Comparison of ENCODE assay signal across 1 cellular context in the genomic region with DNA sequence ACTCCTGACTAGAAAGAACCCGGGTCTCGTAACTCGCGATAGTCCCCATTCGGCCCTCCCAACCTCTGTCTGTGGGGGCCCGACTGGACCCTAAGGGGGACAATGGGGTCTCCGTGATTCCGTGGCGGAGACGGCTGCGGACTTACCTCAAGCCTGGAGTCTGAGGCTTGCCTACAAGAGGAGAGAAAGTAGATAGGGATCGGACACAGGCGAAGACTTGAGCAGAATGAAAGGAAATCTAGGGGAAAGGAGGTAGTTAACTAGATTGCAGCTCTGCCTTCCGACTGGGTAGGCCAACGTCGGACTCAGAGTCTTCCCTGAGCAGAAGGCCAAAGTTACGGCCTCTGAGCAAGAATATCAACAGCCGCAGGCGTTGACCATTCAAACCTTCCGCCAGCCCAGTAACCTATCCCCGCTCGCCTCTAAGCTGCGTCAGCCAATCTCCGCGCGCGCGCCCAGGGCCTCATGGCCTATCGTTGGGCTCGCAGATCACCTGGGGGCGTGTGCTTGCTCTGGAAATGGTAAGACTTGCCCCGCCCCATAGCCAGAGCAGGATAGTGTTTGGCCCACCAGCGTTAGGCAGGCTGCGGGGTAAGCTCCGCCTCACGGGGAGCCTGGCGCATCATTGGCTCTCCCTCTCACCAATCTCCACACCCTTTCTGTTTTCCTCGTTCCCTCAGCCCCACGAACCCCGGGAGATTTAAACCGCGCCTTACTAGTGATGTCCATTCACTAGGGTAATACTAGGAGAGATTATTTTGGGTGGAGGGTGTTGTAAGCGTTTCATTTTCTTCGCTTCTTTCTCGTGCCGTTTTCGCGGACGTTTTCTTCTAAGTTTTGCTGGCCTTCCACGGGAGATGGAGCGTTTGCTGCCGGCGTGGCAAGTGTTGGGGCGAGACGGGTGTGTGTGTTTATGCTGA.
TF ChIP-seq lines count a peak whose summit lies in the region.

A gene (minus strand): TSS at position 356 of the 920 bp plus-strand sequence. CDS start 624 bp downstream, outside the sequence.

TF ChIP-seq in HepG2, 621 proteins besides CTCF, POLR2A, EP300 and RAD21 (continued from another document):
- TF ChIP-seq, protein P1, sequence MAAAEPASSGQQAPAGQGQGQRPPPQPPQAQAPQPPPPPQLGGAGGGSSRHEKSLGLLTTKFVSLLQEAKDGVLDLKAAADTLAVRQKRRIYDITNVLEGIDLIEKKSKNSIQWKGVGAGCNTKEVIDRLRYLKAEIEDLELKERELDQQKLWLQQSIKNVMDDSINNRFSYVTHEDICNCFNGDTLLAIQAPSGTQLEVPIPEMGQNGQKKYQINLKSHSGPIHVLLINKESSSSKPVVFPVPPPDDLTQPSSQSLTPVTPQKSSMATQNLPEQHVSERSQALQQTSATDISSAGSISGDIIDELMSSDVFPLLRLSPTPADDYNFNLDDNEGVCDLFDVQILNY (CRISPR knock-in tag; conservative IDR thresholded peaks at IDR 0.05), result peak; percentile 96
- TF ChIP-seq RBM22 (optimal IDR thresholded peaks at IDR 0.05; ENCODE audit: low read length) (no peak), POLR2G (IDR thresholded peaks at IDR 0.05; ENCODE audit: low read depth, low read length) (peak; percentile 87), PHF21A (CRISPR knock-in tag; IDR thresholded peaks at IDR 0.05) (peak; percentile 65), PHF8 (CRISPR knock-in tag; IDR thresholded peaks at IDR 0.05) (peak; percentile 78), KDM5A (IDR thresholded peaks at IDR 0.05; ENCODE audit: borderline replicate concordance, low read length) (peak; percentile 87), HCFC1 (IDR thresholded peaks at IDR 0.05; ENCODE audit: low read depth, low read length) (no peak), HOXA9 (CRISPR knock-in tag; IDR thresholded peaks at IDR 0.05; ENCODE audit: borderline replicate concordance) (0 out of 2 replicates have a peak, but pooled peaks have one; percentile 75), ZKSCAN5 (CRISPR knock-in tag; IDR thresholded peaks at IDR 0.05) (no peak; the same call in 1 of the 2 replicates)
- TF ChIP-seq, protein P2, sequence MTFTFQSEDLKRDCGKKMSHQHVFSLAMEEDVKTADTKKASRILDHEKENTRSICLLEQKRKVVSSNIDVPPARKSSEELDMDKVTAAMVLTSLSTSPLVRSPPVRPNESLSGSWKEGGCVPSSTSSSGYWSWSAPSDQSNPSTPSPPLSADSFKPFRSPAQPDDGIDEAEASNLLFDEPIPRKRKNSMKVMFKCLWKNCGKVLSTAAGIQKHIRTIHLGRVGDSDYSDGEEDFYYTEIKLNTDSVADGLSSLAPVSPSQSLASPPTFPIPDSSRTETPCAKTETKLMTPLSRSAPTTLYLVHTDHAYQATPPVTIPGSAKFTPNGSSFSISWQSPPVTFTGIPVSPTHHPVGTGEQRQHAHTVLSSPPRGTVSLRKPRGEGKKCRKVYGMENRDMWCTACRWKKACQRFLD (CRISPR knock-in tag; IDR thresholded peaks at IDR 0.05; ENCODE audit: borderline replicate concordance), result peak; percentile 72; the same call in 1 of the 2 replicates
